ENCODE assay signal across 1 cellular context in genomic region chr6:125201961-125202729, GRCh38.
TF ChIP-seq lines count a peak whose summit lies in the region.

No MANE protein-coding gene starts in this region.

TF ChIP-seq in HCT116, 20 proteins besides CTCF, POLR2A, EP300 and RAD21 (continued from another document):
- TF ChIP-seq REST (IDR thresholded peaks at IDR 0.05; ENCODE audit: low read depth) (no peak), EZH2 (IDR thresholded peaks at IDR 0.05) (no peak), EZH2phosphoT487 (IDR thresholded peaks at IDR 0.05; ENCODE audit: borderline replicate concordance) (no peak), SRF (IDR thresholded peaks at IDR 0.05; ENCODE audit: low read depth) (peak; percentile 78), EGR1 (IDR thresholded peaks at IDR 0.05; ENCODE audit: low read depth) (0 out of 2 replicates have a peak, but pooled peaks have one; percentile 24)
